Comparison of ENCODE assay signal across 1 cellular context in genomic region chr10:113003032-113003431, GRCh38.
TF ChIP-seq lines count a peak whose summit lies in the region.

No MANE protein-coding gene starts in this region.

TF ChIP-seq in WTC11, 78 proteins besides CTCF, POLR2A, EP300 and RAD21 (continued from another document):
- TF ChIP-seq AFF4 (CRISPR knock-in tag; IDR thresholded peaks at IDR 0.05; ENCODE audit: borderline replicate concordance) (no peak), EMX1 (CRISPR knock-in tag; IDR thresholded peaks at IDR 0.05) (no peak), AR (CRISPR knock-in tag; IDR thresholded peaks at IDR 0.05) (no peak), NFE2L1 (CRISPR knock-in tag; IDR thresholded peaks at IDR 0.05) (no peak), ZNF219 (CRISPR knock-in tag; IDR thresholded peaks at IDR 0.05; ENCODE audit: borderline replicate concordance) (no peak), JUN (CRISPR knock-in tag; IDR thresholded peaks at IDR 0.05) (no peak), NR2C2 (CRISPR knock-in tag; IDR thresholded peaks at IDR 0.05) (no peak), JAZF1 (CRISPR knock-in tag; IDR thresholded peaks at IDR 0.05) (no peak), E2F5 (CRISPR knock-in tag; IDR thresholded peaks at IDR 0.05) (no peak), TEAD4 (CRISPR knock-in tag; IDR thresholded peaks at IDR 0.05) (no peak)
